In genomic region chr17:78924481-78925151, GRCh38 we compare ENCODE assay signal across 8 cellular contexts. TPM values are rescaled to one million over a fixed set of nuclear protein-coding genes. Genes with fewer than 3 reads are reported as not detected.
DNase-seq lines count a peak whose midpoint lies in the region; ATAC-seq and TF ChIP-seq lines count a peak whose summit lies in the region.

No MANE protein-coding gene starts in this region.

- H3K4me3 Mint-ChIP-seq in Calu3 (ENCODE audit: low read depth, unreplicated experiment), result peak overlapping the region; percentile 73

- peak overlapping the region; percentile 84 for H3K27ac Mint-ChIP-seq in Calu3 (ENCODE audit: unreplicated experiment)

- peaks cover 50% of the 10 kb centered on the region for H3K4me1 Mint-ChIP-seq in Calu3 (ENCODE audit: low read depth, unreplicated experiment)

- H3K36me3 Mint-ChIP-seq in Calu3 (ENCODE audit: insufficient read depth, unreplicated experiment), result peaks cover 51% of the 10 kb centered on the region

- DNase-seq in Calu3 (no peak), NCI-H226 (peak; percentile 16), myocyte (ENCODE audit: low read depth) (peak; percentile 58), SW 1271 (lab: John Stamatoyannopoulos, UW) (no peak), inferior parietal cortex (ENCODE audit: extremely low spot score) (no peak), left lobe of liver (ENCODE audit: low spot score) (no peak)
- DNase-seq in effector memory CD4-positive, alpha-beta T cell, result no peak

- no peak for ATAC-seq in GM21825 (IDR thresholded peaks at IDR 0.05; ENCODE audit: unreplicated experiment)
- ATAC-seq in left lobe of liver, result no peak

- H3K4me3 ChIP-seq in effector memory CD4-positive, alpha-beta T cell (ENCODE audit: insufficient read depth, low read depth, low read length, poor library complexity, severe bottlenecking), result peak overlapping the region; percentile 55

- no peaks in the 10 kb centered on the region for H3K9me3 ChIP-seq in effector memory CD4-positive, alpha-beta T cell (ENCODE audit: control insufficient read depth, low read length)

- CTCF ChIA-PET in Calu3 (lab: Charles Lee), result interaction anchor here (0.7 kb wide), 1 partner anchor 47 kb away, joined by 3 read pairs; no protein-coding TSS in a partner anchor

- H3K27me3 ChIP-seq in effector memory CD4-positive, alpha-beta T cell (replicated peaks; ENCODE audit: control insufficient read depth, insufficient read depth, low read length, poor library complexity, severe bottlenecking), result peaks cover 6% of the 10 kb centered on the region

- H3K36me3 ChIP-seq in effector memory CD4-positive, alpha-beta T cell (ENCODE audit: control insufficient read depth, insufficient read depth, low read length), result no peaks in the 10 kb centered on the region

- no TSS peak for BruUV-seq in Calu3 (replicated peaks; lab: Mats Ljungman, UMichigan)

- intact Hi-C loops in Calu3 (cut with micrococcal nuclease; ENCODE audit: unreplicated experiment), result loop anchor here (5.0 kb wide), 1 partner anchor 42 kb away; no protein-coding TSS in a partner anchor

- H3K4me1 ChIP-seq in effector memory CD4-positive, alpha-beta T cell (ENCODE audit: control insufficient read depth, insufficient read depth, low read length, poor library complexity, severe bottlenecking), result peaks cover 18% of the 10 kb centered on the region

- H3K27me3 Mint-ChIP-seq in Calu3 (ENCODE audit: unreplicated experiment), result peaks cover 13% of the 10 kb centered on the region

- H3K9me3 Mint-ChIP-seq in Calu3 (ENCODE audit: low read depth, unreplicated experiment), result no peaks in the 10 kb centered on the region

- H3K27ac ChIP-seq in effector memory CD4-positive, alpha-beta T cell (ENCODE audit: insufficient read depth, low read length, poor library complexity, severe bottlenecking), result no peak overlapping the region

- TF ChIP-seq CTCF in Calu3 (IDR thresholded peaks at IDR 0.05; ENCODE audit: unreplicated experiment), result no peak

RNA-seq across cellular contexts. Expression of gene TIMP2, which starts 0.6 kb away (rescaled TPM):
- total RNA-seq in Calu3 (2022), result 246 and 262 TPM in 2 replicates
- total RNA-seq in myocyte, result 197 and 208 TPM in 2 replicates
- polyA plus RNA-seq in myocyte (2012), result 598 TPM
- 26.4 TPM for total RNA-seq in left lobe of liver

RNA-seq across cellular contexts. Expression of gene CEP295NL, which starts 21.6 kb away (rescaled TPM):
- total RNA-seq in Calu3 (2022) (4.6 and 6.0 TPM in 2 replicates), myocyte (0.10 and 1.7 TPM in 2 replicates), left lobe of liver (0.33 TPM)
- polyA plus RNA-seq in myocyte (2012), result 1.3 TPM

RNA-seq across cellular contexts. Expression of gene LGALS3BP, which starts 55.1 kb away (rescaled TPM):
- total RNA-seq in Calu3 (2022) (747 and 1,100 TPM in 2 replicates), myocyte (437 and 456 TPM in 2 replicates), left lobe of liver (141 TPM)
- 442 TPM for polyA plus RNA-seq in myocyte (2012)

Comparison
In these comparisons a context has a peak if more than half of its experiments do, and no peak if none do; other contexts are left out.
1. DNase-seq: peak in NCI-H226 (single experiment) and myocyte (single experiment); none in Calu3 (single experiment), effector memory CD4-positive, alpha-beta T cell (0 of 3), SW 1271 (0 of 2), inferior parietal cortex (single experiment) and left lobe of liver (single experiment).